ENCODE assay signal across 30 cellular contexts in the genomic region with DNA sequence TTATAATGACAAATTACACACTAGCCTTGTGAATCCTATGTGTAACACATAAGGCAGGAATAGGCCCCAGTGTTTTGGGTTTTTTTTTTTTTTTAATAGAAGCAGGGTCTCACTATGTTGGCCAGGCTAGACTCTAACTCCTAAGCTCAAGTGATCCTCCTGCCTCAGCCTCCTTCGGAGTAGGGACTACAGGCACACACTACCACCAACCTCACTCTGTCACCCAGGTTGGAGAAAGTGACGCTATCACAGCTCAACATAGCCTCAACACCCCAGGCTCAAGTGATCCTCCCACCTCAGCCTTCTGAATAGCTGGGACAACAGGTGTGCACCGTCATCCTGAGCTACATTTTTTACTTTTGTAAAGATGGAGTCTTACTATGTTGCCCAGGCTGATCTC.
"Had no signal": no experiment of that assay in that cellular context is flagged by ENCODE, and none has a peak within 500 bp of the region (broad histone marks: within the 10 kb centered on the region; RNA-seq: fewer than 3 reads in every experiment).

No MANE protein-coding gene starts in this region.

- H3K4me1 Mint-ChIP-seq: naive thymus-derived CD8-positive, alpha-beta T cell; stimulated activated memory B cell treated with anti-CD40 and anti-IgM and Interleukin-4, amounts not matched to agents 10 μg/mL and 1 μg/mL and 100 μg/mL, for 72 hours; stimulated activated naive CD8-positive, alpha-beta T cell treated with anti-CD3 and anti-CD28 coated beads, Interleukin-15, amount 100 ng/mL, for 72 hours had no signal

- H3K4me1 ChIP-seq: pancreas, prostate gland, right lobe of liver, testis, tibial artery, transverse colon, upper lobe of left lung had no signal

- H3K4me2 ChIP-seq: smooth muscle cell had no signal

- H3K9me3 Mint-ChIP-seq: naive thymus-derived CD8-positive, alpha-beta T cell; natural killer cell treated with Interleukin-12 subunit alpha and Interleukin-12 subunit beta and Interleukin-15 and Interleukin-18, amount 100 ng/mL, for 72 hours; neural crest cell; stimulated activated memory B cell treated with anti-CD40 and anti-IgM and Interleukin-4, amounts not matched to agents 10 μg/mL and 1 μg/mL and 100 μg/mL, for 72 hours; stimulated activated naive CD8-positive, alpha-beta T cell treated with anti-CD3 and anti-CD28 coated beads, Interleukin-15, amount 100 ng/mL, for 72 hours had no signal

- H3K36me3 ChIP-seq: neutrophil, pancreas, prostate gland, right lobe of liver, spleen, suprapubic skin, tibial artery, transverse colon, upper lobe of left lung, vagina had no signal

- ATAC-seq: naive thymus-derived CD8-positive, alpha-beta T cell; natural killer cell treated with Interleukin-12 subunit alpha and Interleukin-12 subunit beta and Interleukin-15 and Interleukin-18, amount 100 ng/mL, for 72 hours; right lobe of liver; stimulated activated memory B cell treated with anti-CD40 and anti-IgM and Interleukin-4, amounts not matched to agents 10 μg/mL and 1 μg/mL and 100 μg/mL, for 72 hours; stimulated activated naive CD8-positive, alpha-beta T cell treated with anti-CD3 and anti-CD28 coated beads, Interleukin-15, amount 100 ng/mL, for 72 hours; stimulated activated naive CD8-positive, alpha-beta T cell treated with anti-CD3 and anti-CD28 coated beads, Interleukin-15, Interleukin-2, amounts not matched to agents 100 U/mL and 50 U/mL, for 24 hours had no signal

- H3K27ac ChIP-seq: neutrophil, pancreas, prostate gland, right lobe of liver, testis, tibial artery, transverse colon, upper lobe of left lung, vagina had no signal

- H3K27me3 ChIP-seq: neutrophil, pancreas, right lobe of liver, spleen, suprapubic skin, testis, tibial artery, transverse colon, upper lobe of left lung, vagina had no signal

- FAIRE-seq: pancreas, urothelium cell line had no signal

- H3K36me3 Mint-ChIP-seq: naive thymus-derived CD8-positive, alpha-beta T cell; natural killer cell treated with Interleukin-12 subunit alpha and Interleukin-12 subunit beta and Interleukin-15 and Interleukin-18, amount 100 ng/mL, for 72 hours; stimulated activated memory B cell treated with anti-CD40 and anti-IgM and Interleukin-4, amounts not matched to agents 10 μg/mL and 1 μg/mL and 100 μg/mL, for 72 hours had no signal

- DNase-seq: nephron progenitor cell; nucleus accumbens; pancreas; right cardiac atrium; right lobe of liver; spleen; stimulated activated CD4-positive, alpha-beta T cell treated with anti-CD3 and anti-CD28 coated beads, Interleukin-12 subunit alpha, Interleukin-12 subunit beta, amount 100 ng/mL, for 4 hours; stimulated activated CD4-positive, alpha-beta T cell treated with anti-CD3 and anti-CD28 coated beads, Interleukin-1b, Interleukin-23, amount 100 ng/mL, for 48 hours; stimulated activated CD4-positive, alpha-beta T cell treated with anti-CD3 and anti-CD28 coated beads, Interleukin-4, amount 100 ng/mL, for 1 hour; stimulated activated CD4-positive, alpha-beta T cell treated with anti-CD3 and anti-CD28 coated beads, Interleukin-4, amount 100 ng/mL, for 4 hours; stimulated activated CD8-positive, alpha-beta memory T cell treated with anti-CD3 and anti-CD28 coated beads, Interleukin-4, amount 100 ng/mL, for 48 hours; stimulated activated naive CD4-positive, alpha-beta T cell; stimulated activated naive CD8-positive, alpha-beta T cell treated with anti-CD3 and anti-CD28 coated beads, Interleukin-15, amount 100 ng/mL, for 72 hours; stimulated activated naive CD8-positive, alpha-beta T cell treated with anti-CD3 and anti-CD28 coated beads, Interleukin-15, Interleukin-2, amounts not matched to agents 100 U/mL and 50 U/mL, for 24 hours; substantia nigra; testis; tibial artery; transverse colon; upper lobe of left lung had no signal

- H3K27ac Mint-ChIP-seq: natural killer cell treated with Interleukin-12 subunit alpha and Interleukin-12 subunit beta and Interleukin-15 and Interleukin-18, amount 100 ng/mL, for 72 hours; nephron progenitor cell; stimulated activated memory B cell treated with anti-CD40 and anti-IgM and Interleukin-4, amounts not matched to agents 10 μg/mL and 1 μg/mL and 100 μg/mL, for 72 hours; stimulated activated naive CD8-positive, alpha-beta T cell treated with anti-CD3 and anti-CD28 coated beads, Interleukin-15, amount 100 ng/mL, for 72 hours had no signal

- H3K4me3 Mint-ChIP-seq: naive thymus-derived CD8-positive, alpha-beta T cell; natural killer cell treated with Interleukin-12 subunit alpha and Interleukin-12 subunit beta and Interleukin-15 and Interleukin-18, amount 100 ng/mL, for 72 hours; nephron progenitor cell; neural crest cell; stimulated activated memory B cell treated with anti-CD40 and anti-IgM and Interleukin-4, amounts not matched to agents 10 μg/mL and 1 μg/mL and 100 μg/mL, for 72 hours; stimulated activated naive CD8-positive, alpha-beta T cell treated with anti-CD3 and anti-CD28 coated beads, Interleukin-15, amount 100 ng/mL, for 72 hours had no signal

- H3K4me3 ChIP-seq: pancreas, prostate gland, right lobe of liver, skin epidermis, smooth muscle cell, spleen, suprapubic skin, testis, tibial artery, transverse colon, upper lobe of left lung, vagina had no signal

- H3K9me3 ChIP-seq: neutrophil, pancreas, prostate gland, right lobe of liver, spleen, suprapubic skin, testis, tibial artery, transverse colon, upper lobe of left lung, vagina had no signal
